9 cellular contexts compared by ENCODE assay signal in genomic region chr7:81769891-81770818, GRCh38.
DNase-seq lines count a peak whose midpoint lies in the region; ATAC-seq and TF ChIP-seq lines count a peak whose summit lies in the region.
"Had no signal": no experiment of that assay in that cellular context is flagged by ENCODE, and none has a peak within 500 bp of the region (broad histone marks: within the 10 kb centered on the region; RNA-seq: fewer than 3 reads in every experiment).

Gene HGF (minus strand): TSS chr7:81770047. CDS start chr7:81769971, 76 bp downstream.

- no peaks in the 10 kb centered on the region for H3K9me3 ChIP-seq in subcutaneous abdominal adipose tissue (ENCODE audit: control insufficient read depth in 5 of 5, low read length in 5 of 5)

- no peaks in the 10 kb centered on the region for H3K36me3 ChIP-seq in subcutaneous abdominal adipose tissue (ENCODE audit: control insufficient read depth in 5 of 5, insufficient read depth in 5 of 5, low read length in 5 of 5)

- no peak for ATAC-seq in GM19324 (IDR thresholded peaks at IDR 0.05; ENCODE audit: low FRiP score, unreplicated experiment)

- peak; percentile 12 for DNase-seq in NCI-H82 (lab: John Stamatoyannopoulos, UW)
- DNase-seq in NCI-H82 treated with DMSO at 0.1 percent for 48 hours (lab: John Stamatoyannopoulos, UW; ENCODE audit: unreplicated experiment), result no peak
- no peak for DNase-seq in astrocyte of the cerebellum (ENCODE audit: low read depth)
- peak; percentile 72 for DNase-seq in islet precursor cell
- no peak for DNase-seq in activated CD8-positive, alpha-beta memory T cell treated with anti-CD3 and anti-CD28 coated beads for 24 hours
- no peak for DNase-seq in SKM-1 treated with dmso at 0.1 percent for 144 hours (lab: John Stamatoyannopoulos, UW; ENCODE audit: unreplicated experiment)
- DNase-seq: CD4-positive, CD25-positive, alpha-beta regulatory T cell had no signal

- in situ Hi-C loops in astrocyte of the cerebellum (cut with HindIII; ENCODE audit: low sequenced_read_pairs), result no loop called here

- H3K27me3 ChIP-seq in subcutaneous abdominal adipose tissue (ENCODE audit: control insufficient read depth in 5 of 5, insufficient read depth in 4 of 5, low read length in 5 of 5), result no peaks in the 10 kb centered on the region

- H3K9ac ChIP-seq in subcutaneous abdominal adipose tissue (ENCODE audit: low read length in 5 of 5), result peak within 1 kb of the TSS in 3 of 5 donors; percentile 9 to 68 (median 45)

- peaks cover 0 to 25% (median 23%) of the 10 kb centered on the region in 5 donors for H3K4me1 ChIP-seq in subcutaneous abdominal adipose tissue (ENCODE audit: control insufficient read depth in 5 of 5, insufficient read depth in 5 of 5, low read length in 5 of 5)

- TF ChIP-seq CTCF in astrocyte of the cerebellum (IDR thresholded peaks at IDR 0.05; ENCODE audit: low read depth, low read length, missing control alignments), result peak; percentile 14

- H3K27ac ChIP-seq in subcutaneous abdominal adipose tissue (ENCODE audit: low read depth, low read length), result peak within 1 kb of the TSS; percentile 24

- peak within 1 kb of the TSS; percentile 9 for H3K4me3 ChIP-seq in astrocyte of the cerebellum (ENCODE audit: low read depth, low read length)
- peak within 1 kb of the TSS; percentile 64 to 71 (median 67) for H3K4me3 ChIP-seq in subcutaneous abdominal adipose tissue (ENCODE audit: low read depth in 1 of 5, low read length in 5 of 5)

Comparison
In these comparisons a context has a peak if more than half of its experiments do, and no peak if none do; other contexts are left out.
1. DNase-seq: peak in NCI-H82 (single experiment) and islet precursor cell (single experiment); none in NCI-H82 treated with DMSO at 0.1 percent for 48 hours (single experiment), astrocyte of the cerebellum (single experiment), activated CD8-positive, alpha-beta memory T cell treated with anti-CD3 and anti-CD28 coated beads for 24 hours (single experiment) and SKM-1 treated with dmso at 0.1 percent for 144 hours (single experiment).